ENCODE assay signal across 13 cellular contexts in the genomic region with DNA sequence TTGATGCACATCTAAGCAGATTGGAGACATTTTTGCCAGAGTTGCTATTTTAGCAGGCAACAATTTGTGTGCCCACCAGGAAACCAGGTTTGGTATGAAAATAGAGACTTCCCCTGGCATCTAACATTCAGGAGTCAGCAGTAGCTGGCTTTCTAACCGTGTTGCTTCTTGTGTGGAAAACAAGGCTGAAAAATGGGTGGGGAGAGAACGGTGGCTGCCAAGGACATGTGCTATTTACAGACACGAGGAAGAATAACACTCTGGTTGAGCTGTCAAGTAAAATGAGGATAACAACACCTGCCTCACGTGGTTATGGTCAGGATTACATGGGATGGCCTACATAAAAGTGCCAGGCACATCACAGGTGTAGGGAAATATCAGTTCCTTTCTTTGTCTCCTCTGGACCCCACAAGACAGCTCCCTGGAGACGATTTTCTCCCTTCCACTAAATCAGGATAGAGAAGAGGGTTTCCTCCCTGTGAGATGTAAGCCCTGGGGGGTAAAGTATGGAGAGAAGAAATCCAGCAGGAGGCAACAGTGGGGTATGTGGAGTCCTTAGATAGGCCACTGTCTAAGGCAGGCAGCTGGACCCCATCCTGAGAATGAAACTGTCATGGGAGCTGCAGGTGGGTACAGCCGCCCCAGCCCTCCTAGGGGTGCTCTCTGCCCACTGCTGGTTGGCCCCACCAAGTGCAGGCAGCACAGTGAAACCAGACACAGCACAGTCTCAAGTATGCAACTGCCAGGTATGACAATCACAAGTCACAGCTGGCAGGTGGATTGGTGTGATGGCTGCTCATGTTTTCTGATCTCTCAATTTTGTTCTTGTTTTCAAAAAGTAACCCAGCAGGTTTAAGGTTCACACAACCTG.
DNase-seq lines count a peak whose midpoint lies in the region; ATAC-seq, FAIRE-seq and TF ChIP-seq lines count a peak whose summit lies in the region.
"Had no signal": no experiment of that assay in that cellular context is flagged by ENCODE, and none has a peak within 500 bp of the region (broad histone marks: within the 10 kb centered on the region; RNA-seq: fewer than 3 reads in every experiment).

No MANE protein-coding gene starts in this region.

- H3K36me3 ChIP-seq in astrocyte (ENCODE audit: insufficient read depth, low read length): no peaks in the 10 kb centered on the region
- H3K36me3 ChIP-seq in psoas muscle (ENCODE audit: insufficient read depth in 1 of 2, low read depth in 1 of 2): no peaks in the 10 kb centered on the region
- H3K36me3 ChIP-seq: heart left ventricle had no signal

- H3K9me3 Mint-ChIP-seq in astrocyte (ENCODE audit: unreplicated experiment): no peaks in the 10 kb centered on the region

- intact Hi-C loops in psoas muscle (cut with DNase I): loop anchor here in 1 of 2 donors (5.0 kb wide), 1 partner anchor 66 kb away; no protein-coding TSS in a partner anchor

- H3K4me3 Mint-ChIP-seq in astrocyte (ENCODE audit: unreplicated experiment): no peak overlapping the region

- H3K9me3 ChIP-seq in astrocyte (ENCODE audit: insufficient read depth, low read depth, low read length) (no peaks in the 10 kb centered on the region), psoas muscle (no peaks in the 10 kb centered on the region)
- H3K9me3 ChIP-seq: heart left ventricle had no signal

- no peak overlapping the region for H3K27ac Mint-ChIP-seq in astrocyte (ENCODE audit: unreplicated experiment)

- no peaks in the 10 kb centered on the region for H3K36me3 Mint-ChIP-seq in astrocyte (ENCODE audit: low read depth, unreplicated experiment)

- H3K4me3 ChIP-seq in astrocyte (ENCODE audit: insufficient read depth, low read depth, low read length) (no peak overlapping the region), psoas muscle (no peak overlapping the region)
- H3K4me3 ChIP-seq: heart left ventricle, smooth muscle cell had no signal

- FAIRE-seq in astrocyte (lab: Jason Lieb, UNC) (no peak), H54 (lab: Jason Lieb, UNC) (no peak)

- no peak overlapping the region for H2AFZ ChIP-seq in astrocyte (ENCODE audit: low read depth, low read length)

- no peaks in the 10 kb centered on the region for H4K20me1 ChIP-seq in astrocyte (ENCODE audit: insufficient read depth, low read length)

- H3K4me1 Mint-ChIP-seq in astrocyte (ENCODE audit: low read depth, unreplicated experiment): peaks cover 37% of the 10 kb centered on the region

- H3K4me2 ChIP-seq in astrocyte (ENCODE audit: low read length): peak overlapping the region; percentile 61
- H3K4me2 ChIP-seq: smooth muscle cell had no signal

- WGBS in psoas muscle, 3 donors: 27 to 33% (median 30%) methylated on average over 6 of the region's 6 CpGs

- peak; percentile 58 for ATAC-seq in HG02763 (IDR thresholded peaks at IDR 0.05; ENCODE audit: unreplicated experiment)
- ATAC-seq in psoas muscle: peak in 3 of 4 donors; percentile 63 to 82 (median 74)
- no peak for ATAC-seq in GM18520 (IDR thresholded peaks at IDR 0.05; ENCODE audit: unreplicated experiment)

- TF ChIP-seq POLR2A in H54 (IDR thresholded peaks at IDR 0.05; ENCODE audit: low read depth, low read length): no peak

- DNase-seq in astrocyte (ENCODE audit: low read depth) (no peak), psoas muscle (peak in 1 of 2 donors; percentile 65), SIG-M5 (lab: John Stamatoyannopoulos, UW) (no peak), H54 (ENCODE audit: insufficient read length, low spot score) (no peak)
- no peak for DNase-seq in stimulated activated CD4-positive, alpha-beta T cell treated with anti-CD3 and anti-CD28 coated beads, Interleukin-4, amount 100 ng/mL, for 4 hours
- DNase-seq: activated CD4-positive, alpha-beta T cell treated with anti-CD3 and anti-CD28 coated beads, Interleukin-2, amount 50 U/mL, for 48 hours; GF-D8; heart left ventricle; NCI-H1048 had no signal

- H3K27me3 Mint-ChIP-seq in astrocyte (ENCODE audit: low read depth, unreplicated experiment): peaks cover 15% of the 10 kb centered on the region

- H3K9ac ChIP-seq in astrocyte (ENCODE audit: low read length): no peak overlapping the region

- H3K27me3 ChIP-seq in astrocyte (ENCODE audit: insufficient read depth, low read length): peaks cover 2% of the 10 kb centered on the region
- H3K27me3 ChIP-seq in psoas muscle (ENCODE audit: insufficient read depth in 3 of 3, low read length in 2 of 3): no peaks in the 10 kb centered on the region
- H3K27me3 ChIP-seq: heart left ventricle had no signal

- TF ChIP-seq CTCF in GM12874 (IDR thresholded peaks at IDR 0.05; ENCODE audit: insufficient read depth, low read depth, low read length) (peak; percentile 42), astrocyte (IDR thresholded peaks at IDR 0.05; ENCODE audit: insufficient read depth, low read depth, low read length) (no peak), psoas muscle (IDR thresholded peaks at IDR 0.05) (peak; percentile 11)

- no peak overlapping the region for H3K27ac ChIP-seq in astrocyte (ENCODE audit: low read depth, low read length)
- H3K27ac ChIP-seq in psoas muscle: peak overlapping the region; percentile 78

- H3K4me1 ChIP-seq in astrocyte (ENCODE audit: insufficient read depth, low read length) (peaks cover 17% of the 10 kb centered on the region), psoas muscle (peaks cover 49% of the 10 kb centered on the region)

- no peaks in the 10 kb centered on the region for H3K79me2 ChIP-seq in astrocyte (ENCODE audit: insufficient read depth, low read length)
